ENCODE assay signal across 14 cellular contexts in the genomic region with DNA sequence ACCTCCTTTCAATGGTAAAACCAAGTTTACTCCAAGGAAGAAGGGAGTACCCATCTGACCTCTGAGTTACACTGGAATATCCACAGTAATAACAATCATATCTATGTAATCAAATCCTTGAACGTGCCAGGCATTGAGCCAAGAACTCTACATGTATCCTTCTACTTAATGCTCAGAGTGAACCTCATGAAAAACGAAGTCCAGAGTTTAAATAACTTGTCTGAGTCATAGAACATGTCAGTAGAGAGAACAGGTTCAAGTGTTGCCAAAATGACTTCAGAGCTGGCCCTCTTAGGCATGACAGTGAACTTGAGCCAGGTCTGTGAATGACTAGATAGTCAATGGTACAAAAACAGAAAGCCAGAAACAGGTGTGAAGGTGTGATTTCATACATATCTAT.
DNase-seq lines count a peak whose midpoint lies in the region; ATAC-seq and TF ChIP-seq lines count a peak whose summit lies in the region.
"Had no signal": no experiment of that assay in that cellular context is flagged by ENCODE, and none has a peak within 500 bp of the region (broad histone marks: within the 10 kb centered on the region; RNA-seq: fewer than 3 reads in every experiment).

No MANE protein-coding gene starts in this region.

- DNase-seq in heart right ventricle (no peak), cardiac septum (ENCODE audit: low spot score) (no peak), amniotic epithelial cell (ENCODE audit: low read depth) (peak; percentile 19), left cardiac atrium (no peak), GF-D8 (lab: John Stamatoyannopoulos, UW) (no peak), neural progenitor cell (ENCODE audit: low spot score) (no peak)
- no peak for DNase-seq in activated CD4-positive, alpha-beta T cell treated with anti-CD3 and anti-CD28 coated beads for 36 hours
- DNase-seq in activated T-cell treated with anti-CD3 and anti-CD28 coated beads, Interleukin-2, amount 50 U/mL, for 1 hour: no peak
- DNase-seq: central memory CD4-positive, alpha-beta T cell; NCI-H69 had no signal

- H3F3A ChIP-seq in neural progenitor cell (ENCODE audit: low read depth): no peaks in the 10 kb centered on the region

- no peaks in the 10 kb centered on the region for H3K4me1 Mint-ChIP-seq in neural progenitor cell
- no peaks in the 10 kb centered on the region for H3K4me1 Mint-ChIP-seq in activated CD4-positive, alpha-beta T cell treated with anti-CD3 and anti-CD28 coated beads for 36 hours

- peaks cover 14% of the 10 kb centered on the region for H3K9me3 Mint-ChIP-seq in neural progenitor cell
- H3K9me3 Mint-ChIP-seq in activated CD4-positive, alpha-beta T cell treated with anti-CD3 and anti-CD28 coated beads for 36 hours (ENCODE audit: low read depth): peaks cover 6% of the 10 kb centered on the region

- no peaks in the 10 kb centered on the region for H3K27me3 ChIP-seq in heart right ventricle
- H3K27me3 ChIP-seq in neural progenitor cell: no peaks in the 10 kb centered on the region

- H3K36me3 ChIP-seq in heart right ventricle (no peaks in the 10 kb centered on the region), neural progenitor cell (no peaks in the 10 kb centered on the region)

- H3K4me1 ChIP-seq in heart right ventricle: peaks cover 0 to 4% (median 0%) of the 10 kb centered on the region in 9 donors
- H3K4me1 ChIP-seq in neural progenitor cell: no peaks in the 10 kb centered on the region
- H3K4me1 ChIP-seq: foreskin keratinocyte had no signal

- H3K4me3 ChIP-seq in heart right ventricle (no peak overlapping the region), neural progenitor cell (no peak overlapping the region)
- H3K4me3 ChIP-seq: SK-N-MC had no signal

- ATAC-seq in heart right ventricle (peak in 5 of 8 donors; percentile 42 to 87 (median 79)), left cardiac atrium (peak; percentile 34 to 73)
- ATAC-seq in activated CD4-positive, alpha-beta T cell treated with anti-CD3 and anti-CD28 coated beads for 36 hours: no peak
- ATAC-seq: activated CD4-positive, CD25-positive, alpha-beta regulatory T cell treated with anti-CD3 and anti-CD28 coated beads, Interleukin-2, amount 50 U/mL, for 24 hours; foreskin keratinocyte had no signal

- no peak overlapping the region for H3K9ac ChIP-seq in neural progenitor cell

- no peaks in the 10 kb centered on the region for H3K36me3 Mint-ChIP-seq in neural progenitor cell
- no peaks in the 10 kb centered on the region for H3K36me3 Mint-ChIP-seq in activated CD4-positive, alpha-beta T cell treated with anti-CD3 and anti-CD28 coated beads for 36 hours (ENCODE audit: low read depth)

- no peak overlapping the region for H2AFZ ChIP-seq in neural progenitor cell (replicated peaks)

- H3K27ac ChIP-seq in heart right ventricle (no peak overlapping the region), neural progenitor cell (no peak overlapping the region)
- H3K27ac ChIP-seq: foreskin keratinocyte, SK-N-MC had no signal

- WGBS in heart right ventricle, 2 donors: 5 to 9% methylated on average over 2 of the region's 2 CpGs

- POLR2A ChIA-PET in activated CD4-positive, alpha-beta T cell treated with anti-CD3 and anti-CD28 coated beads for 36 hours (lab: Charles Lee): no interaction called here

- H4K20me1 ChIP-seq in neural progenitor cell (ENCODE audit: low read depth): no peaks in the 10 kb centered on the region

- intact Hi-C loops in heart right ventricle (cut with DNase I) (no loop called here), cardiac septum (cut with DNase I) (no loop called here), left cardiac atrium (cut with DNase I) (no loop called here)
- intact Hi-C loops in activated CD4-positive, alpha-beta T cell treated with anti-CD3 and anti-CD28 coated beads for 36 hours (cut with DNase I, micrococcal nuclease): no loop called here

- H3K4me2 ChIP-seq in neural progenitor cell: no peak overlapping the region

- CTCF ChIA-PET in activated CD4-positive, alpha-beta T cell treated with anti-CD3 and anti-CD28 coated beads for 36 hours (lab: Charles Lee): no interaction called here

- TF ChIP-seq CTCF in heart right ventricle (IDR thresholded peaks at IDR 0.05) (no peak), neural progenitor cell (IDR thresholded peaks at IDR 0.05) (no peak)

- peaks cover 10% of the 10 kb centered on the region for H3K27me3 Mint-ChIP-seq in neural progenitor cell (ENCODE audit: insufficient read depth, low read depth)
- H3K27me3 Mint-ChIP-seq in activated CD4-positive, alpha-beta T cell treated with anti-CD3 and anti-CD28 coated beads for 36 hours: peaks cover 4% of the 10 kb centered on the region

- H3K9me3 ChIP-seq in heart right ventricle: peaks cover 0 to 23% (median 7%) of the 10 kb centered on the region in 11 donors
- no peaks in the 10 kb centered on the region for H3K9me3 ChIP-seq in neural progenitor cell (ENCODE audit: low read depth)

- H3K4me3 Mint-ChIP-seq in neural progenitor cell: no peak overlapping the region
- H3K4me3 Mint-ChIP-seq in activated CD4-positive, alpha-beta T cell treated with anti-CD3 and anti-CD28 coated beads for 36 hours: no peak overlapping the region
- H3K4me3 Mint-ChIP-seq: activated T-helper 1 cell treated with anti-CD3 and anti-CD28 coated beads, Interleukin-12 subunit alpha, Interleukin-12 subunit beta, Interleukin-2, Interleukin-4 antibody, amounts not matched to agents 30 ng/mL and 10 ng/mL and 1 ng/mL, durations not matched to agents 14 hours and 24 hours and 36 hours had no signal

- H3K79me2 ChIP-seq in neural progenitor cell (ENCODE audit: low read depth): no peaks in the 10 kb centered on the region

- H3K27ac Mint-ChIP-seq in neural progenitor cell: no peak overlapping the region
- H3K27ac Mint-ChIP-seq in activated CD4-positive, alpha-beta T cell treated with anti-CD3 and anti-CD28 coated beads for 36 hours: no peak overlapping the region
- H3K27ac Mint-ChIP-seq: activated T-helper 1 cell treated with anti-CD3 and anti-CD28 coated beads, Interleukin-12 subunit alpha, Interleukin-12 subunit beta, Interleukin-2, Interleukin-4 antibody, amounts not matched to agents 30 ng/mL and 10 ng/mL and 1 ng/mL, durations not matched to agents 14 hours and 24 hours and 36 hours had no signal
